In the genomic region with DNA sequence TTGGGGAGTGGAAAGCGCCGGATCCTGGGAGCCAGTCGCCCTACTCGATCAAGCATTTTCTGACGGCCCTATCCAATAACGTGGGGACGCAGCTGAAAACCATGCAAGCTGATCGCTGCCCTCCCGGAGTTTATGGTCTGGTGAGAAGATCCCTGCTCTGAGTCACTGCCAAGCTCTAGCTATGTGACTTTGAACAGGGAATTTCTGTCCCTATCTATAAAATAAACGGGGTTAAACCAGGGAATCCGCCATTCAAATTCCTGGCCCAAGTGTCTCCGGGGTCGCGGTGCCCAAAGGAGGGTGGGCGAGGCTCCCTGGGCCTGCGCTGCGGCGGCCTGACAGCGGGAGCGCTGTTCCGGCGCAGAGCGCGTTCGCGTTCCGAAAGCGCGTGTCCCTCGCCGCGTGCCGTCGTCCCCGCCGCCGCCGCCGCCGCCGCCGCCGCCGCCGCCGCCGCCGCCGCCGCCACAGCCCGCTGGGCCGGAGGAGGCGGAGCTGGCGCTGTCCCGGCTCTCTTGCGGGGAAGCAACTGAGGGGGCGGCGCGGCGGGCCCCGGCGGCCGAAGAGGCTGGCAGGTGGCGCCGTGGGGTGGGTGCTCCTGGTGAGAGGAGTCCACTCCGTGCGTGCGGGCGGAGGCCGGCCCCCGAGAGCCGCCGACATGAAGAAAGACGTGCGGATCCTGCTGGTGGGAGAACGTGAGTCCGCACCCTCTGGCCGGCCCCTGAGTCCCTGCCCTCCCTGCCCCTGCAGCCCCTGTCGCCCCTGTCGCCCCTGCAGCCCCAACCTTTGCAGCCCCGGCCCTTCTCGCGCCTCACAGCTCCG, we compare ENCODE assay signal across 8 cellular contexts. TPM values are rescaled to one million over a fixed set of nuclear protein-coding genes. Genes with fewer than 3 reads are reported as not detected.
DNase-seq lines count a peak whose midpoint lies in the region; ATAC-seq and TF ChIP-seq lines count a peak whose summit lies in the region.

A gene (plus strand): TSS at position 465 of the 819 bp plus-strand sequence. CDS start 191 bp downstream, at position 656.

- intact Hi-C loops in vagina (cut with DNase I), result no loop called here

- H3K4me1 ChIP-seq in right atrium auricular region (peaks cover 0 to 34% of the 10 kb centered on the region in 2 donors), vagina (peaks cover 32% of the 10 kb centered on the region)

- H3K27ac ChIP-seq in right atrium auricular region (peak within 1 kb of the TSS; percentile 93 to 95), vagina (peak within 1 kb of the TSS; percentile 92)

- DNase-seq in NCI-H1105 (lab: John Stamatoyannopoulos, UW) (peak; percentile 74), T-helper 1 cell (peak; percentile 51 to 79 (median 62)), amniotic stem cell (lab: John Stamatoyannopoulos, UW) (peak; percentile 72), right atrium auricular region (ENCODE audit: low spot score) (peak; percentile 78), putamen (ENCODE audit: low spot score) (peak; percentile 73), vagina (ENCODE audit: extremely low spot score in 2 of 2) (no peak)

- H3K27me3 ChIP-seq in right atrium auricular region (no peaks in the 10 kb centered on the region), vagina (no peaks in the 10 kb centered on the region)

- peak; percentile 36 to 78 for TF ChIP-seq CTCF in right atrium auricular region (IDR thresholded peaks at IDR 0.05)
- peak; percentile 36 to 47 (median 41) for TF ChIP-seq CTCF in vagina (IDR thresholded peaks at IDR 0.05)

- ATAC-seq in HG02588 (IDR thresholded peaks at IDR 0.05; ENCODE audit: unreplicated experiment), result peak; percentile 76

- no peaks in the 10 kb centered on the region for H3K36me3 ChIP-seq in right atrium auricular region
- H3K36me3 ChIP-seq in vagina, result no peaks in the 10 kb centered on the region

- TF ChIP-seq POLR2A in GM10847 (IDR thresholded peaks at IDR 0.05; ENCODE audit: extremely low read depth, insufficient read length) (peak; percentile 44), vagina (IDR thresholded peaks at IDR 0.05) (no peak)

- H3K4me3 ChIP-seq in right atrium auricular region (peak within 1 kb of the TSS; percentile 89 to 96), vagina (peak within 1 kb of the TSS; percentile 71 to 96)

- H3K9me3 ChIP-seq in right atrium auricular region (no peaks in the 10 kb centered on the region), vagina (no peaks in the 10 kb centered on the region)

RNA-seq across cellular contexts. Expression of the gene that starts here (rescaled TPM):
- total RNA-seq in right atrium auricular region (10 to 100 TPM; 39.6 to 51.0 TPM), vagina (46.2 TPM)

Comparison
In these comparisons a context has a peak if more than half of its experiments do, and no peak if none do; other contexts are left out.
1. DNase-seq: peak in NCI-H1105 (single experiment), T-helper 1 cell (5 of 5), amniotic stem cell (single experiment), right atrium auricular region (single experiment) and putamen (single experiment); none in vagina (0 of 2).